ENCODE assay signal across 1 cellular context in the genomic region with DNA sequence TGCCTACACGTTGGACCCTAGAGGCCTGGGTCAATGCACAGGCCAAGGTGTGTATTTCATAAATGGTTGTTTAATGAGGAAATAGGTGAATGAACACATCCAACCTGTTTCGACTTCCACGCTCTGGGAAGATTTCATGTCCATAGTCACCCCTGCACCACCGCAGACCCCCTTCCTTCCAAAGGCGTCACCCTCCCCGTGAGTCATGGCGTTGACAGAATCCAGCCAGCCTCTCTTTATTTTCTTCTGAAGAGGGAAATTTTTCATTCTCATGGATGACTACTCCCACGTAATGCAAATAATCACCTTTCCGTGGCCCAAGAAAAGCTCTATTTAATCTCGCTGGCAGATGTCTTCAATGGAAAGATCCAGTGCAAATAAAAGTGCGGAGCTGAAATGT.
TF ChIP-seq lines count a peak whose summit lies in the region.

No MANE protein-coding gene starts in this region.

TF ChIP-seq in SK-N-SH treated with all-trans-retinoic acid at 6 μM for 48 hours, 23 proteins besides CTCF, POLR2A, EP300 and RAD21 (continued from another document):
- TF ChIP-seq OSR1 (CRISPR knock-in tag; IDR thresholded peaks at IDR 0.05) (no peak), ZNF8 (CRISPR knock-in tag; IDR thresholded peaks at IDR 0.05) (no peak), ZFP30 (CRISPR knock-in tag; IDR thresholded peaks at IDR 0.05) (no peak), PPARA (CRISPR knock-in tag; IDR thresholded peaks at IDR 0.05; ENCODE audit: borderline replicate concordance) (no peak), BACH2 (CRISPR knock-in tag; IDR thresholded peaks at IDR 0.05; ENCODE audit: borderline replicate concordance) (no peak)
- TF ChIP-seq, protein P1, sequence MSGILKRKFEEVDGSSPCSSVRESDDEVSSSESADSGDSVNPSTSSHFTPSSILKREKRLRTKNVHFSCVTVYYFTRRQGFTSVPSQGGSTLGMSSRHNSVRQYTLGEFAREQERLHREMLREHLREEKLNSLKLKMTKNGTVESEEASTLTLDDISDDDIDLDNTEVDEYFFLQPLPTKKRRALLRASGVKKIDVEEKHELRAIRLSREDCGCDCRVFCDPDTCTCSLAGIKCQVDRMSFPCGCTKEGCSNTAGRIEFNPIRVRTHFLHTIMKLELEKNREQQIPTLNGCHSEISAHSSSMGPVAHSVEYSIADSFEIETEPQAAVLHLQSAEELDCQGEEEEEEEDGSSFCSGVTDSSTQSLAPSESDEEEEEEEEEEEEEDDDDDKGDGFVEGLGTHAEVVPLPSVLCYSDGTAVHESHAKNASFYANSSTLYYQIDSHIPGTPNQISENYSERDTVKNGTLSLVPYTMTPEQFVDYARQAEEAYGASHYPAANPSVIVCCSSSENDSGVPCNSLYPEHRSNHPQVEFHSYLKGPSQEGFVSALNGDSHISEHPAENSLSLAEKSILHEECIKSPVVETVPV (CRISPR knock-in tag; IDR thresholded peaks at IDR 0.05): no peak
- TF ChIP-seq, protein P2, sequence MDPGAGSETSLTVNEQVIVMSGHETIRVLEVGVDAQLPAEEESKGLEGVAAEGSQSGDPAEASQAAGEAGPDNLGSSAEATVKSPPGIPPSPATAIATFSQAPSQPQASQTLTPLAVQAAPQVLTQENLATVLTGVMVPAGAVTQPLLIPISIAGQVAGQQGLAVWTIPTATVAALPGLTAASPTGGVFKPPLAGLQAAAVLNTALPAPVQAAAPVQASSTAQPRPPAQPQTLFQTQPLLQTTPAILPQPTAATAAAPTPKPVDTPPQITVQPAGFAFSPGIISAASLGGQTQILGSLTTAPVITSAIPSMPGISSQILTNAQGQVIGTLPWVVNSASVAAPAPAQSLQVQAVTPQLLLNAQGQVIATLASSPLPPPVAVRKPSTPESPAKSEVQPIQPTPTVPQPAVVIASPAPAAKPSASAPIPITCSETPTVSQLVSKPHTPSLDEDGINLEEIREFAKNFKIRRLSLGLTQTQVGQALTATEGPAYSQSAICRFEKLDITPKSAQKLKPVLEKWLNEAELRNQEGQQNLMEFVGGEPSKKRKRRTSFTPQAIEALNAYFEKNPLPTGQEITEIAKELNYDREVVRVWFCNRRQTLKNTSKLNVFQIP (CRISPR knock-in tag; IDR thresholded peaks at IDR 0.05; ENCODE audit: borderline replicate concordance, low read depth): no peak
